In genomic region chr1:17236779-17237601, GRCh38 we compare ENCODE assay signal across 8 cellular contexts. TPM values are rescaled to one million over a fixed set of nuclear protein-coding genes. Genes with fewer than 3 reads are reported as not detected.
DNase-seq lines count a peak whose midpoint lies in the region; ATAC-seq and TF ChIP-seq lines count a peak whose summit lies in the region.

No MANE protein-coding gene starts in this region.

- no peak for TF ChIP-seq POLR2A in right lobe of liver (IDR thresholded peaks at IDR 0.05)

- 25% methylated on average over 5 of the region's 18 CpGs for WGBS in right lobe of liver (ENCODE audit: insufficient coverage, low coverage, low lambda C conversion rate, missing lambda C conversion rate)

- peaks cover 0 to 5% (median 0%) of the 10 kb centered on the region in 4 donors for H3K4me1 ChIP-seq in right lobe of liver

- H3K27ac ChIP-seq in coronary artery (no peak overlapping the region), right lobe of liver (no peak overlapping the region)

- H3K4me3 ChIP-seq in coronary artery (no peak overlapping the region), right lobe of liver (no peak overlapping the region)

- CTCF ChIA-PET in activated CD4-positive, alpha-beta T cell treated with anti-CD3 and anti-CD28 coated beads, Interleukin-2, amount 10 ng/mL, durations not matched to agents 7 days and 5 days (lab: Charles Lee) = interaction anchor here (0.9 to 1.5 kb wide), 4 partner anchors 9 to 115 kb away, joined by 3 to 4 read pairs (median 3); no protein-coding TSS in a partner anchor

- H3K27ac Mint-ChIP-seq in activated CD4-positive, alpha-beta T cell treated with anti-CD3 and anti-CD28 coated beads, Interleukin-2, amount 10 ng/mL, durations not matched to agents 7 days and 5 days = no peak overlapping the region

- no peaks in the 10 kb centered on the region for H3K36me3 ChIP-seq in right lobe of liver

- TF ChIP-seq CTCF in coronary artery (IDR thresholded peaks at IDR 0.05) (peak; percentile 82), right lobe of liver (IDR thresholded peaks at IDR 0.05) (peak; percentile 94 to 96 (median 94))

- POLR2A ChIA-PET in activated CD4-positive, alpha-beta T cell treated with anti-CD3 and anti-CD28 coated beads, Interleukin-2, amount 10 ng/mL, durations not matched to agents 7 days and 5 days (lab: Charles Lee) = no interaction called here

- DNase-seq in AG20443 (ENCODE audit: low spot score) (peak; percentile 88), H4 (ENCODE audit: low spot score) (peak; percentile 88), NCI-H510A treated with DMSO at 0.1 percent for 48 hours (lab: John Stamatoyannopoulos, UW) (peak; percentile 85), coronary artery (ENCODE audit: low spot score) (peak; percentile 80), right lobe of liver (peak; percentile 90 to 95 (median 91))
- peak; percentile 90 for DNase-seq in activated CD4-positive, alpha-beta T cell treated with anti-CD3 and anti-CD28 coated beads, Interleukin-2, amount 10 ng/mL, durations not matched to agents 7 days and 5 days
- peak; percentile 63 to 86 (median 86) for DNase-seq in stimulated activated CD4-positive, alpha-beta T cell treated with anti-CD3 and anti-CD28 coated beads, TNF-alpha, amount 100 ng/mL, for 4 hours (ENCODE audit: low read depth in 3 of 3)

- intact Hi-C loops in right lobe of liver (cut with DNase I) = loop anchor here (5.0 kb wide), 2 partner anchors 175 to 180 kb away; no protein-coding TSS in a partner anchor

- peak; percentile 84 to 93 (median 90) for ATAC-seq in right lobe of liver
- ATAC-seq in GM18517 (IDR thresholded peaks at IDR 0.05; ENCODE audit: unreplicated experiment) = no peak

- H3K4me1 Mint-ChIP-seq in activated CD4-positive, alpha-beta T cell treated with anti-CD3 and anti-CD28 coated beads, Interleukin-2, amount 10 ng/mL, durations not matched to agents 7 days and 5 days = no peaks in the 10 kb centered on the region

- H3K9me3 ChIP-seq in right lobe of liver = no peaks in the 10 kb centered on the region

- no peaks in the 10 kb centered on the region for H3K9me3 Mint-ChIP-seq in activated CD4-positive, alpha-beta T cell treated with anti-CD3 and anti-CD28 coated beads, Interleukin-2, amount 10 ng/mL, durations not matched to agents 7 days and 5 days

- H3K36me3 Mint-ChIP-seq in activated CD4-positive, alpha-beta T cell treated with anti-CD3 and anti-CD28 coated beads, Interleukin-2, amount 10 ng/mL, durations not matched to agents 7 days and 5 days (ENCODE audit: low read depth) = no peaks in the 10 kb centered on the region

- no peak overlapping the region for H3K4me3 Mint-ChIP-seq in activated CD4-positive, alpha-beta T cell treated with anti-CD3 and anti-CD28 coated beads, Interleukin-2, amount 10 ng/mL, durations not matched to agents 7 days and 5 days

- H3K27me3 ChIP-seq in right lobe of liver = no peaks in the 10 kb centered on the region

- no peaks in the 10 kb centered on the region for H3K27me3 Mint-ChIP-seq in activated CD4-positive, alpha-beta T cell treated with anti-CD3 and anti-CD28 coated beads, Interleukin-2, amount 10 ng/mL, durations not matched to agents 7 days and 5 days

RNA-seq across cellular contexts. Expression of gene PADI3, which starts 11.9 kb away (rescaled TPM):
- 5.7 and 6.0 TPM in 2 replicates for total RNA-seq in H4 (2014; rRNA removed; shearing (Covaris generic))
- total RNA-seq in activated CD4-positive, alpha-beta T cell treated with anti-CD3 and anti-CD28 coated beads, Interleukin-2, amount 10 ng/mL, durations not matched to agents 7 days and 5 days = not detected
- total RNA-seq in right lobe of liver = not detected

RNA-seq across cellular contexts. Expression of gene PADI1, which starts 32.1 kb away (rescaled TPM):
- total RNA-seq in H4 (2014; rRNA removed; shearing (Covaris generic)) = 0.02 and 1.0 TPM in 2 replicates
- total RNA-seq in activated CD4-positive, alpha-beta T cell treated with anti-CD3 and anti-CD28 coated beads, Interleukin-2, amount 10 ng/mL, durations not matched to agents 7 days and 5 days = not detected
- 1 to 10 TPM in 2 of 6 experiments, under 1 TPM in 2, not detected in 2; 0.44 to 1.4 (median 0.92) TPM for total RNA-seq in right lobe of liver
